ENCODE assay signal across 8 cellular contexts in the genomic region with DNA sequence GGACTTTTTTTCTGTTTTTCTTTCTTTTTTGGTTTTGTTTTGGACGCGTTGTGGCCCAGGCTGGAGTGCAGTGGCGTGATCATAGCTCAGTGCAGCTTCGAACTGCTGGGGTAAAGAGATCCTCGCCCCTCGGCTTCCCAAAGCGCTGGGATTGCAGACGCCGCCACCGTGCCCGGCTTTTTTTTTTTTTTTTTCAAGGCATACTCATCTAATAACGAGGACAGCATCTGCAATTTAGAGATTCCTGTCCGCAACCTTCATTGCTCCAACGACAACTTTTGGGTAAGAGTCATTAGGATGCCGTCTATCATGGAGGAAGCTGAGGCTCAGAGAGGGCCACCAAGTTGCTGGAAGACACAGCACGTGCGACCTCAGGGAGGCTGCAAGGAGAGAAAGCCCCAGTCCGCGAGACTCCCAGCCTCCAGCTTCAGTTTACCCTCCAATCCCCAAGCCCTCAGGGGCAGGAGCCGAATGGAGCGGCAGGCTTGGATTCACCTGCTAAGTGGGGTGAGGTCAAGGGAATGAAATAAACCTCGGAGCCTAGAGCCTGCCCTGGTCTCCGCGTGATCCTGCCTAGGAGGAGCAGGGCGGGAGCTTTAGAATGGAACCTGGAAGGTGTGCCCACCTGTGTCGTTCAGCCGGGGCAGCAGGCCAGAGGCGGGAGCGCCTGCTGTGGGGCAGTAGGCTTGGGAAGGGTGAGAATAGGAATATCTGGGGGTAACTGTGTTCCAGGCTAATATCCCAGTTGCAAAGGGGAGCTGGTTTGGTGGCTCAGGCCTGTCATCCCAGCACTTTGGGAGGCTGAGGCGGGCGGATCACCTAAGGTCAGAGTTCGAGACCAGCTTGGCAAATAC. TPM values are rescaled to one million over a fixed set of nuclear protein-coding genes. Genes with fewer than 3 reads are reported as not detected.
DNase-seq lines count a peak whose midpoint lies in the region; ATAC-seq and TF ChIP-seq lines count a peak whose summit lies in the region.

No MANE protein-coding gene starts in this region.

- TF ChIP-seq RAD21 in liver (IDR thresholded peaks at IDR 0.05), result no peak

- H3K27me3 Mint-ChIP-seq in activated T-cell treated with anti-CD3 and anti-CD28 coated beads, Interleukin-2, amount 50 U/mL, for 72 hours (ENCODE audit: low read depth), result peaks cover under 1% of the 10 kb centered on the region

- TF ChIP-seq CTCF in adrenal gland (IDR thresholded peaks at IDR 0.05) (no peak), liver (IDR thresholded peaks at IDR 0.05; ENCODE audit: low read depth, low read length, missing input control) (no peak), transverse colon (IDR thresholded peaks at IDR 0.05) (no peak)

- in situ Hi-C loops in transverse colon (cut with MboI; ENCODE audit: low pct_ligation_motif_present in 1 of 4, low pct_unique_long_range_greater_than_20kb in 1 of 4, low sequenced_read_pairs in 3 of 4), result no loop called here

- H3K4me1 ChIP-seq in adrenal gland (replicated peaks in 1 of 2) (peaks cover 11 to 25% of the 10 kb centered on the region in 2 donors), liver (ENCODE audit: control insufficient read depth in 4 of 4, insufficient read depth in 4 of 4, low read length in 3 of 4) (peaks cover 11 to 24% (median 16%) of the 10 kb centered on the region in 4 donors), transverse colon (peaks cover 21 to 27% (median 25%) of the 10 kb centered on the region in 4 donors)

- H3K27ac Mint-ChIP-seq in activated T-cell treated with anti-CD3 and anti-CD28 coated beads, Interleukin-2, amount 50 U/mL, for 72 hours, result peak overlapping the region; percentile 84

- H3K4me3 Mint-ChIP-seq in activated T-cell treated with anti-CD3 and anti-CD28 coated beads, Interleukin-2, amount 50 U/mL, for 72 hours, result peak overlapping the region; percentile 81 to 95

- WGBS in adrenal gland, 4 donors, result 20 to 30% (median 24%) methylated on average over 28 to 32 of the region's 32 CpGs
- WGBS in liver, result 29% methylated on average over 32 of the region's 32 CpGs
- 0 to 22% methylated on average over 11 to 32 of the region's 32 CpGs for WGBS in transverse colon (ENCODE audit: low coverage in 1 of 2), 2 donors

- H3K36me3 ChIP-seq in adrenal gland (replicated peaks in 1 of 2) (peaks cover 0 to 5% of the 10 kb centered on the region in 2 donors), liver (ENCODE audit: control insufficient read depth in 4 of 4, insufficient read depth in 3 of 4, low read depth in 1 of 4, low read length in 3 of 4) (peaks cover 0 to 10% (median 3%) of the 10 kb centered on the region in 4 donors), transverse colon (peaks cover 0 to 6% (median 3%) of the 10 kb centered on the region in 4 donors)

- peak overlapping the region in 1 of 2 donors; percentile 60 for H3K9ac ChIP-seq in liver (ENCODE audit: low read depth in 1 of 2, low read length in 2 of 2)

- no peaks in the 10 kb centered on the region for H3K9me3 Mint-ChIP-seq in activated T-cell treated with anti-CD3 and anti-CD28 coated beads, Interleukin-2, amount 50 U/mL, for 72 hours

- intact Hi-C loops in adrenal gland (cut with DNase I), result no loop called here
- intact Hi-C loops in transverse colon (cut with DNase I; ENCODE audit: low total_unique reads), result no loop called here

- H3K4me3 ChIP-seq in adrenal gland (peak overlapping the region in 3 of 4 donors; percentile 22 to 90 (median 62)), liver (ENCODE audit: low read depth in 1 of 3, low read length in 3 of 3) (peak overlapping the region; percentile 57 to 72 (median 65)), transverse colon (peak overlapping the region; percentile 6 to 100 (median 93))

- no peak for TF ChIP-seq POLR2A in adrenal gland (IDR thresholded peaks at IDR 0.05)
- no peak for TF ChIP-seq POLR2A in transverse colon (IDR thresholded peaks at IDR 0.05)

- no peak for TF ChIP-seq EP300 in transverse colon (IDR thresholded peaks at IDR 0.05; ENCODE audit: low read depth)

- H3K9me3 ChIP-seq in adrenal gland (replicated peaks in 1 of 3) (no peaks in the 10 kb centered on the region), liver (ENCODE audit: control insufficient read depth in 4 of 4, low read length in 3 of 4) (no peaks in the 10 kb centered on the region), transverse colon (no peaks in the 10 kb centered on the region)

- peaks cover 0 to 9% of the 10 kb centered on the region in 2 donors for H3K36me3 Mint-ChIP-seq in activated T-cell treated with anti-CD3 and anti-CD28 coated beads, Interleukin-2, amount 50 U/mL, for 72 hours (ENCODE audit: insufficient read depth in 2 of 2)

- no peak for ATAC-seq in activated T-cell treated with anti-CD3 and anti-CD28 coated beads, Interleukin-2, amount 50 U/mL, for 72 hours (replicated peaks in 1 of 2)
- no peak for ATAC-seq in HG02973 (IDR thresholded peaks at IDR 0.05; ENCODE audit: unreplicated experiment)
- no peak for ATAC-seq in HG02870 (IDR thresholded peaks at IDR 0.05; ENCODE audit: unreplicated experiment)

- H3K4me1 Mint-ChIP-seq in activated T-cell treated with anti-CD3 and anti-CD28 coated beads, Interleukin-2, amount 50 U/mL, for 72 hours (ENCODE audit: low read depth), result peaks cover 19% of the 10 kb centered on the region

- H3K27me3 ChIP-seq in adrenal gland (no peaks in the 10 kb centered on the region), liver (ENCODE audit: control insufficient read depth in 4 of 4, insufficient read depth in 4 of 4, low read length in 3 of 4) (no peaks in the 10 kb centered on the region), transverse colon (no peaks in the 10 kb centered on the region)

- DNase-seq in activated T-cell treated with anti-CD3 and anti-CD28 coated beads, Interleukin-2, amount 50 U/mL, for 72 hours, result no peak
- DNase-seq in activated T-cell treated with anti-CD3 and anti-CD28 coated beads, Interleukin-2, amount 50 U/mL, for 1 hour, result no peak
- DNase-seq in adrenal gland, result no peak
- DNase-seq in transverse colon, result no peak
- DNase-seq in glomerular visceral epithelial cell (ENCODE audit: extremely low spot score), result no peak

- H3K27ac ChIP-seq in adrenal gland (peak overlapping the region in 4 of 5 donors; percentile 25 to 64 (median 51)), liver (ENCODE audit: low read depth in 1 of 2, low read length in 2 of 2) (peak overlapping the region; percentile 24 to 43), transverse colon (peak overlapping the region; percentile 88 to 95 (median 90))

TF ChIP-seq in liver, 16 proteins besides CTCF, POLR2A, EP300 and RAD21 (continues in another document):
- TF ChIP-seq EGR1 (IDR thresholded peaks at IDR 0.05; ENCODE audit: low read depth in 2 of 2) (no peak), HNF4G (IDR thresholded peaks at IDR 0.05) (no peak), GABPA (IDR thresholded peaks at IDR 0.05 in 1 of 2, conservative IDR thresholded peaks at IDR 0.05 in 1 of 2) (no peak), NR2F2 (IDR thresholded peaks at IDR 0.05) (no peak), SP1 (IDR thresholded peaks at IDR 0.05) (no peak)

RNA-seq across cellular contexts. Expression of a gene that starts 0.7 kb away (rescaled TPM):
- 10 to 100 TPM; 62.7 to 79.0 TPM for total RNA-seq in activated T-cell treated with anti-CD3 and anti-CD28 coated beads, Interleukin-2, amount 50 U/mL, for 72 hours
- total RNA-seq in adrenal gland (10 to 100 TPM; 26.3 to 61.4 (median 40.6) TPM), liver (10 to 100 TPM; 16.0 to 33.0 TPM), transverse colon (100 to 1,000 TPM in 1 of 4 donors, 10 to 100 TPM in 3; 45.9 to 114 (median 63.9) TPM)
- polyA plus RNA-seq in adrenal gland (100 to 1,000 TPM in 2 of 3 donors, 10 to 100 TPM in 1; 42.7 to 371 (median 178) TPM), liver (10 to 100 TPM; 37.2 to 41.4 TPM)

RNA-seq across cellular contexts. Expression of a gene that starts 5.7 kb away (rescaled TPM):
- not detected for total RNA-seq in activated T-cell treated with anti-CD3 and anti-CD28 coated beads, Interleukin-2, amount 50 U/mL, for 72 hours
- under 1 TPM in 4 of 8 donors, not detected in 4; 0.14 to 0.32 (median 0.29) TPM for total RNA-seq in adrenal gland
- polyA plus RNA-seq in adrenal gland, result 1 to 10 TPM in 1 of 3 donors, under 1 TPM in 1, not detected in 1; 0.51 to 1.2 TPM
- under 1 TPM in 1 of 2 donors, not detected in 1; 0.08 TPM for total RNA-seq in liver
- polyA plus RNA-seq in liver, result not detected
- total RNA-seq in transverse colon, result not detected

RNA-seq across cellular contexts. Expression of a gene that starts 29.0 kb away (rescaled TPM):
- total RNA-seq in activated T-cell treated with anti-CD3 and anti-CD28 coated beads, Interleukin-2, amount 50 U/mL, for 72 hours, result 10 to 100 TPM; 72.8 to 91.8 TPM
- total RNA-seq in adrenal gland, result 10 to 100 TPM; 28.4 to 76.4 (median 43.1) TPM
- polyA plus RNA-seq in adrenal gland, result 10 to 100 TPM in 2 of 3 donors, 1 to 10 TPM in 1; 9.3 to 53.5 (median 51.6) TPM
- 10 to 100 TPM; 16.7 to 29.1 TPM for total RNA-seq in liver
- 10 to 100 TPM; 19.1 to 32.7 TPM for polyA plus RNA-seq in liver
- 100 to 1,000 TPM in 2 of 4 donors, 10 to 100 TPM in 2; 88.6 to 148 (median 102) TPM for total RNA-seq in transverse colon

RNA-seq across cellular contexts. Expression of a gene that starts 42.2 kb away (rescaled TPM):
- 10 to 100 TPM; 10.0 to 11.4 TPM for total RNA-seq in activated T-cell treated with anti-CD3 and anti-CD28 coated beads, Interleukin-2, amount 50 U/mL, for 72 hours
- total RNA-seq in adrenal gland (100 to 1,000 TPM in 7 of 8 donors, 10 to 100 TPM in 1; 87.4 to 464 (median 176) TPM), liver (1 to 10 TPM; 5.7 to 8.4 TPM), transverse colon (10 to 100 TPM; 14.1 to 37.9 (median 31.2) TPM)
- polyA plus RNA-seq in adrenal gland (100 to 1,000 TPM; 119 to 405 (median 225) TPM), liver (1 to 10 TPM; 2.2 to 6.3 TPM)

RNA-seq across cellular contexts. Expression of a gene that starts 44.3 kb away (rescaled TPM):
- total RNA-seq in activated T-cell treated with anti-CD3 and anti-CD28 coated beads, Interleukin-2, amount 50 U/mL, for 72 hours, result 1 to 10 TPM in 1 of 2 donors, under 1 TPM in 1; 0.81 to 1.1 TPM
- total RNA-seq in adrenal gland, result 1 to 10 TPM in 7 of 8 donors, under 1 TPM in 1; 0.74 to 9.1 (median 7.6) TPM
- polyA plus RNA-seq in adrenal gland, result 1 to 10 TPM in 2 of 3 donors, under 1 TPM in 1; 0.98 to 2.5 (median 1.1) TPM
- under 1 TPM; 0.05 to 0.17 TPM for total RNA-seq in liver
- under 1 TPM in 1 of 2 donors, not detected in 1; 0.13 TPM for polyA plus RNA-seq in liver
- total RNA-seq in transverse colon, result under 1 TPM in 3 of 4 donors, not detected in 1; 0.14 to 1.00 (median 0.64) TPM

Comparison
In these comparisons a context has a peak if more than half of its experiments do, and no peak if none do; other contexts are left out.
1. H3K27ac ChIP-seq: peak in every context shown above with its lines; median percentile 90 in transverse colon; 51 in adrenal gland; 34 in liver.